In the genomic region with DNA sequence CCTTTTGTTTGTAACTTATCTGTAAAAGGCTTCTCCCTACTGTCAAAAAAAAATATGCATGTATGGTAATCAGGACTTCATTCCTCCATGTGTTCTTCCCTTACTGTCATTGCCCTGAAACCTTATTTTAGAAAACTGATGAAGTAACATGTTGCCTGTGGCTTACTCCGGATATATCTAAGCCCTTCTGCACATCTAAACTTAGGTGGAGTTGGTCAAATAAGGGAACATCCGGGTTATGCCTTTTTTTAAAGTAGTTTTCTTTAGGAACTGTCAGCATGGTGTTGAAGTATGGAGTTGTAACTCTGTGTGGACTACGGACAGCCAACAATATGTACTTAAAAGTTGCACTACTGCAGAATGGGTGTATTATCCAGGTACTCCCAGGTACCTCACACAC, we compare ENCODE assay signal across 12 cellular contexts. TPM values are rescaled to one million over a fixed set of nuclear protein-coding genes. Genes with fewer than 3 reads are reported as not detected.
A peak's percentile ranks its signal among the peaks of the same experiment; 100 is the strongest.
DNase-seq lines count a peak whose midpoint lies in the region; ATAC-seq, FAIRE-seq and TF ChIP-seq lines count a peak whose summit lies in the region.
"Had no signal": no experiment of that assay in that cellular context is flagged by ENCODE, and none has a peak within 500 bp of the region (broad histone marks: within the 10 kb centered on the region; RNA-seq: fewer than 3 reads in every experiment).

No MANE protein-coding gene starts in this region.

- H3K27ac ChIP-seq in CD4-positive, alpha-beta T cell (ENCODE audit: low read depth, low read length): no peak overlapping the region

- peak overlapping the region; percentile 18 for H3K4me3 Mint-ChIP-seq in CD4-positive, alpha-beta T cell

- no peaks in the 10 kb centered on the region for H3K27me3 ChIP-seq in CD4-positive, alpha-beta T cell (ENCODE audit: control insufficient read depth, insufficient read depth, low read length)

- FAIRE-seq in HTR-8/SVneo (lab: Jason Lieb, UNC): no peak

- H3K9me3 ChIP-seq in CD4-positive, alpha-beta T cell (ENCODE audit: control insufficient read depth, low read length): no peaks in the 10 kb centered on the region

- peak overlapping the region; percentile 80 for H3K27ac Mint-ChIP-seq in CD4-positive, alpha-beta T cell
- H3K27ac Mint-ChIP-seq: brain had no signal

- peaks cover 81% of the 10 kb centered on the region for H3K36me3 Mint-ChIP-seq in CD4-positive, alpha-beta T cell (ENCODE audit: low read depth)

- H3K4me1 Mint-ChIP-seq in CD4-positive, alpha-beta T cell (ENCODE audit: low read depth): peaks cover 92% of the 10 kb centered on the region

- intact Hi-C loops in CD4-positive, alpha-beta T cell (cut with DNase I, micrococcal nuclease): no loop called here

- POLR2A ChIA-PET in CD4-positive, alpha-beta T cell (lab: Charles Lee): no interaction called here

- peak; percentile 30 for ATAC-seq in CD4-positive, alpha-beta T cell (ENCODE audit: poor library complexity)
- ATAC-seq in GM18867 (IDR thresholded peaks at IDR 0.05; ENCODE audit: unreplicated experiment): no peak
- ATAC-seq: left cardiac atrium had no signal

- no peak for TF ChIP-seq CTCF in CD4-positive, alpha-beta T cell (IDR thresholded peaks at IDR 0.05)

- CTCF ChIA-PET in CD4-positive, alpha-beta T cell (lab: Charles Lee): no interaction called here

- H3K9me3 Mint-ChIP-seq in CD4-positive, alpha-beta T cell: no peaks in the 10 kb centered on the region
- H3K9me3 Mint-ChIP-seq: brain had no signal

- H3K27me3 Mint-ChIP-seq in CD4-positive, alpha-beta T cell: no peaks in the 10 kb centered on the region

- DNase-seq in CD4-positive, alpha-beta T cell: no peak
- DNase-seq in GF-D8 (lab: John Stamatoyannopoulos, UW) (peak; percentile 51), SIG-M5 treated with dmso at 0.1 percent for 504 hours (lab: John Stamatoyannopoulos, UW; ENCODE audit: unreplicated experiment) (peak; percentile 90), myocyte (ENCODE audit: low read depth) (peak; percentile 17), HTR-8/SVneo (ENCODE audit: insufficient read length, low spot score) (no peak), NCI-H1930 (lab: John Stamatoyannopoulos, UW) (no peak)
- DNase-seq: hippocampal formation, left cardiac atrium, NCI-H2107, SHP77 had no signal

RNA-seq across cellular contexts. Expression of gene SAR1A, which starts 6.1 kb away (rescaled TPM):
- total RNA-seq in CD4-positive, alpha-beta T cell: 100 to 1,000 TPM; 155 to 157 TPM
- total RNA-seq in myocyte: 99.2 and 99.6 TPM in 2 replicates
- polyA plus RNA-seq in myocyte (2012): 76.1 TPM

RNA-seq across cellular contexts. Expression of gene TYSND1, which starts 17.7 kb away (rescaled TPM):
- 10 to 100 TPM; 12.6 to 13.0 TPM for total RNA-seq in CD4-positive, alpha-beta T cell
- 14.7 and 15.2 TPM in 2 replicates for total RNA-seq in myocyte
- 7.3 TPM for polyA plus RNA-seq in myocyte (2012)

RNA-seq across cellular contexts. Expression of gene AIFM2, which starts 31.6 kb away (rescaled TPM):
- total RNA-seq in CD4-positive, alpha-beta T cell: 1 to 10 TPM; 2.3 to 2.5 TPM
- 15.8 and 18.3 TPM in 2 replicates for total RNA-seq in myocyte
- 16.1 TPM for polyA plus RNA-seq in myocyte (2012)

Comparison
In these comparisons a context has a peak if more than half of its experiments do, and no peak if none do; other contexts are left out.
1. DNase-seq: peak in GF-D8 (single experiment), SIG-M5 treated with dmso at 0.1 percent for 504 hours (single experiment) and myocyte (single experiment); none in CD4-positive, alpha-beta T cell (0 of 10), HTR-8/SVneo (single experiment) and NCI-H1930 (0 of 2).